1 cellular context compared by ENCODE assay signal in genomic region chr12:39199371-39199770, GRCh38.
TF ChIP-seq lines count a peak whose summit lies in the region.

No MANE protein-coding gene starts in this region.

TF ChIP-seq in H1, 55 proteins besides CTCF, POLR2A, EP300 and RAD21:
- no peak for TF ChIP-seq SP1 (IDR thresholded peaks at IDR 0.05; ENCODE audit: low read depth, low read length)
- TF ChIP-seq ATF3 (IDR thresholded peaks at IDR 0.05; ENCODE audit: insufficient read depth, low read depth, low read length): no peak
- no peak for TF ChIP-seq RXRA (IDR thresholded peaks at IDR 0.05; ENCODE audit: insufficient read depth, low read depth, low read length)
- no peak for TF ChIP-seq CREB1 (IDR thresholded peaks at IDR 0.05)
- TF ChIP-seq EGR1 (IDR thresholded peaks at IDR 0.05; ENCODE audit: borderline replicate concordance, low read depth, low read length): no peak
- TF ChIP-seq RNF2 (IDR thresholded peaks at IDR 0.05; ENCODE audit: borderline replicate concordance, low read depth, low read length, missing control alignments, poor library complexity, severe bottlenecking): no peak
- no peak for TF ChIP-seq RBBP5 (IDR thresholded peaks at IDR 0.05; ENCODE audit: borderline replicate concordance, low read depth, low read length)
- no peak for TF ChIP-seq SIX5 (IDR thresholded peaks at IDR 0.05; ENCODE audit: low read depth, low read length)
- TF ChIP-seq, protein P1, sequence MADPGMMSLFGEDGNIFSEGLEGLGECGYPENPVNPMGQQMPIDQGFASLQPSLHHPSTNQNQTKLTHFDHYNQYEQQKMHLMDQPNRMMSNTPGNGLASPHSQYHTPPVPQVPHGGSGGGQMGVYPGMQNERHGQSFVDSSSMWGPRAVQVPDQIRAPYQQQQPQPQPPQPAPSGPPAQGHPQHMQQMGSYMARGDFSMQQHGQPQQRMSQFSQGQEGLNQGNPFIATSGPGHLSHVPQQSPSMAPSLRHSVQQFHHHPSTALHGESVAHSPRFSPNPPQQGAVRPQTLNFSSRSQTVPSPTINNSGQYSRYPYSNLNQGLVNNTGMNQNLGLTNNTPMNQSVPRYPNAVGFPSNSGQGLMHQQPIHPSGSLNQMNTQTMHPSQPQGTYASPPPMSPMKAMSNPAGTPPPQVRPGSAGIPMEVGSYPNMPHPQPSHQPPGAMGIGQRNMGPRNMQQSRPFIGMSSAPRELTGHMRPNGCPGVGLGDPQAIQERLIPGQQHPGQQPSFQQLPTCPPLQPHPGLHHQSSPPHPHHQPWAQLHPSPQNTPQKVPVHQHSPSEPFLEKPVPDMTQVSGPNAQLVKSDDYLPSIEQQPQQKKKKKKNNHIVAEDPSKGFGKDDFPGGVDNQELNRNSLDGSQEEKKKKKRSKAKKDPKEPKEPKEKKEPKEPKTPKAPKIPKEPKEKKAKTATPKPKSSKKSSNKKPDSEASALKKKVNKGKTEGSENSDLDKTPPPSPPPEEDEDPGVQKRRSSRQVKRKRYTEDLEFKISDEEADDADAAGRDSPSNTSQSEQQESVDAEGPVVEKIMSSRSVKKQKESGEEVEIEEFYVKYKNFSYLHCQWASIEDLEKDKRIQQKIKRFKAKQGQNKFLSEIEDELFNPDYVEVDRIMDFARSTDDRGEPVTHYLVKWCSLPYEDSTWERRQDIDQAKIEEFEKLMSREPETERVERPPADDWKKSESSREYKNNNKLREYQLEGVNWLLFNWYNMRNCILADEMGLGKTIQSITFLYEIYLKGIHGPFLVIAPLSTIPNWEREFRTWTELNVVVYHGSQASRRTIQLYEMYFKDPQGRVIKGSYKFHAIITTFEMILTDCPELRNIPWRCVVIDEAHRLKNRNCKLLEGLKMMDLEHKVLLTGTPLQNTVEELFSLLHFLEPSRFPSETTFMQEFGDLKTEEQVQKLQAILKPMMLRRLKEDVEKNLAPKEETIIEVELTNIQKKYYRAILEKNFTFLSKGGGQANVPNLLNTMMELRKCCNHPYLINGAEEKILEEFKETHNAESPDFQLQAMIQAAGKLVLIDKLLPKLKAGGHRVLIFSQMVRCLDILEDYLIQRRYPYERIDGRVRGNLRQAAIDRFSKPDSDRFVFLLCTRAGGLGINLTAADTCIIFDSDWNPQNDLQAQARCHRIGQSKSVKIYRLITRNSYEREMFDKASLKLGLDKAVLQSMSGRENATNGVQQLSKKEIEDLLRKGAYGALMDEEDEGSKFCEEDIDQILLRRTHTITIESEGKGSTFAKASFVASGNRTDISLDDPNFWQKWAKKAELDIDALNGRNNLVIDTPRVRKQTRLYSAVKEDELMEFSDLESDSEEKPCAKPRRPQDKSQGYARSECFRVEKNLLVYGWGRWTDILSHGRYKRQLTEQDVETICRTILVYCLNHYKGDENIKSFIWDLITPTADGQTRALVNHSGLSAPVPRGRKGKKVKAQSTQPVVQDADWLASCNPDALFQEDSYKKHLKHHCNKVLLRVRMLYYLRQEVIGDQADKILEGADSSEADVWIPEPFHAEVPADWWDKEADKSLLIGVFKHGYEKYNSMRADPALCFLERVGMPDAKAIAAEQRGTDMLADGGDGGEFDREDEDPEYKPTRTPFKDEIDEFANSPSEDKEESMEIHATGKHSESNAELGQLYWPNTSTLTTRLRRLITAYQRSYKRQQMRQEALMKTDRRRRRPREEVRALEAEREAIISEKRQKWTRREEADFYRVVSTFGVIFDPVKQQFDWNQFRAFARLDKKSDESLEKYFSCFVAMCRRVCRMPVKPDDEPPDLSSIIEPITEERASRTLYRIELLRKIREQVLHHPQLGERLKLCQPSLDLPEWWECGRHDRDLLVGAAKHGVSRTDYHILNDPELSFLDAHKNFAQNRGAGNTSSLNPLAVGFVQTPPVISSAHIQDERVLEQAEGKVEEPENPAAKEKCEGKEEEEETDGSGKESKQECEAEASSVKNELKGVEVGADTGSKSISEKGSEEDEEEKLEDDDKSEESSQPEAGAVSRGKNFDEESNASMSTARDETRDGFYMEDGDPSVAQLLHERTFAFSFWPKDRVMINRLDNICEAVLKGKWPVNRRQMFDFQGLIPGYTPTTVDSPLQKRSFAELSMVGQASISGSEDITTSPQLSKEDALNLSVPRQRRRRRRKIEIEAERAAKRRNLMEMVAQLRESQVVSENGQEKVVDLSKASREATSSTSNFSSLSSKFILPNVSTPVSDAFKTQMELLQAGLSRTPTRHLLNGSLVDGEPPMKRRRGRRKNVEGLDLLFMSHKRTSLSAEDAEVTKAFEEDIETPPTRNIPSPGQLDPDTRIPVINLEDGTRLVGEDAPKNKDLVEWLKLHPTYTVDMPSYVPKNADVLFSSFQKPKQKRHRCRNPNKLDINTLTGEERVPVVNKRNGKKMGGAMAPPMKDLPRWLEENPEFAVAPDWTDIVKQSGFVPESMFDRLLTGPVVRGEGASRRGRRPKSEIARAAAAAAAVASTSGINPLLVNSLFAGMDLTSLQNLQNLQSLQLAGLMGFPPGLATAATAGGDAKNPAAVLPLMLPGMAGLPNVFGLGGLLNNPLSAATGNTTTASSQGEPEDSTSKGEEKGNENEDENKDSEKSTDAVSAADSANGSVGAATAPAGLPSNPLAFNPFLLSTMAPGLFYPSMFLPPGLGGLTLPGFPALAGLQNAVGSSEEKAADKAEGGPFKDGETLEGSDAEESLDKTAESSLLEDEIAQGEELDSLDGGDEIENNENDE (IDR thresholded peaks at IDR 0.05; ENCODE audit: insufficient replicate concordance, low read length): no peak
- TF ChIP-seq USF2 (IDR thresholded peaks at IDR 0.05; ENCODE audit: low read length): no peak
- TF ChIP-seq BCL11A (IDR thresholded peaks at IDR 0.05; ENCODE audit: low read depth in 2 of 2, low read length in 2 of 2): no peak
- no peak for TF ChIP-seq GABPA (IDR thresholded peaks at IDR 0.05; ENCODE audit: borderline replicate concordance, insufficient read depth, low read length)
- no peak for TF ChIP-seq SP2 (IDR thresholded peaks at IDR 0.05; ENCODE audit: low read length)
